In genomic region chr9:83885559-83886240, GRCh38 we compare ENCODE assay signal across 8 cellular contexts. TPM values are rescaled to one million over a fixed set of nuclear protein-coding genes. Genes with fewer than 3 reads are reported as not detected.
DNase-seq lines count a peak whose midpoint lies in the region; ATAC-seq and TF ChIP-seq lines count a peak whose summit lies in the region.
"Not testable (repeated sequence)": the region's sequence is repeated elsewhere in the genome, so short reads cannot be mapped to it uniquely, and the experiment has no call there.

No MANE protein-coding gene starts in this region.

- in situ Hi-C loops in ACHN (cut with HindIII; ENCODE audit: low pct_ligation_motif_present, low pct_unique_long_range_greater_than_20kb, low sequenced_read_pairs) = not testable (repeated sequence)
- in situ Hi-C loops in mammary epithelial cell (cut with MboI; ENCODE audit: low sequenced_read_pairs in 2 of 2) = loop anchor here in 1 of 2 donors (10.0 kb wide), 1 partner anchor 1959 kb away; no protein-coding TSS in a partner anchor

- CTCF ChIA-PET in mammary epithelial cell (lab: Charles Lee; ENCODE audit: low non-redundant PET) = not testable (repeated sequence)

- peaks cover 20% of the 10 kb centered on the region for H3K4me1 ChIP-seq in mammary epithelial cell (ENCODE audit: insufficient read depth, low read length)
- H3K4me1 ChIP-seq in right lobe of liver = not testable (repeated sequence)

- intact Hi-C loops in mammary epithelial cell (cut with micrococcal nuclease); right lobe of liver (cut with DNase I): not testable (repeated sequence)

- H4K20me1 ChIP-seq in mammary epithelial cell (ENCODE audit: insufficient read depth, low read length) = not testable (repeated sequence)

- not testable (repeated sequence) for H2AFZ ChIP-seq in mammary epithelial cell (ENCODE audit: low read depth, low read length)

- TF ChIP-seq POLR2A in right lobe of liver (IDR thresholded peaks at IDR 0.05) = not testable (repeated sequence)

- ATAC-seq in SK-N-SH treated with all-trans-retinoic acid at 6 μM for 48 hours (peak; percentile 77), right lobe of liver (peak in 3 of 4 donors; percentile 40 to 98 (median 66))

- dilution Hi-C loops in mammary epithelial cell (cut with HindIII; ENCODE audit: low sequenced_read_pairs) = not testable (repeated sequence)

- not testable (repeated sequence) for H3K9ac ChIP-seq in mammary epithelial cell (ENCODE audit: insufficient read depth, low read length)

- H3K27me3 ChIP-seq in MG63; mammary epithelial cell (ENCODE audit: insufficient read depth, low read length); right lobe of liver: not testable (repeated sequence)

- WGBS in mammary epithelial cell (ENCODE audit: low coverage, missing lambda C conversion rate) = 11% methylated on average over 3 of the region's 3 CpGs
- 38% methylated on average over 3 of the region's 3 CpGs for WGBS in right lobe of liver (ENCODE audit: insufficient coverage, low coverage, low lambda C conversion rate, missing lambda C conversion rate)

- peak overlapping the region; percentile 60 for H3K27ac ChIP-seq in mammary epithelial cell (ENCODE audit: insufficient read depth, low read depth, low read length)
- H3K27ac ChIP-seq in right lobe of liver = not testable (repeated sequence)

- not testable (repeated sequence) for H3K36me3 ChIP-seq in MG63; mammary epithelial cell (ENCODE audit: insufficient read depth, low read length); right lobe of liver

- not testable (repeated sequence) for H3K4me3 ChIP-seq in MG63; mammary epithelial cell (replicated peaks in 1 of 3; ENCODE audit: insufficient read depth in 1 of 3, low read depth in 2 of 3, low read length in 3 of 3); fibroblast of pulmonary artery (replicated peaks; ENCODE audit: low read depth, low read length); right lobe of liver; retinal pigment epithelial cell (ENCODE audit: low read length)

- DNase-seq in ACHN (peak; percentile 62), GM04503 (ENCODE audit: low read depth) (peak; percentile 66), MG63 (peak; percentile 90), mammary epithelial cell (peak; percentile 87), fibroblast of pulmonary artery (ENCODE audit: low read depth) (peak; percentile 89), right lobe of liver (peak in 1 of 3 donors; percentile 66), retinal pigment epithelial cell (ENCODE audit: low read depth) (peak; percentile 21)

- not testable (repeated sequence) for H3K4me2 ChIP-seq in mammary epithelial cell (ENCODE audit: insufficient read depth, low read depth, low read length)

- not testable (repeated sequence) for BruUV-seq in mammary epithelial cell (replicated peaks; lab: Mats Ljungman, UMichigan)

- not testable (repeated sequence) for H3K9me3 ChIP-seq in MG63; mammary epithelial cell (replicated peaks; ENCODE audit: insufficient read depth, low read length); right lobe of liver

- not testable (repeated sequence) for H3K79me2 ChIP-seq in mammary epithelial cell (ENCODE audit: insufficient read depth, low read length)

- TF ChIP-seq CTCF in mammary epithelial cell (conservative IDR thresholded peaks at IDR 0.05 in 1 of 2, IDR thresholded peaks at IDR 0.05 in 1 of 2; ENCODE audit: extremely low read depth in 1 of 2, insufficient read depth in 1 of 2, low read depth in 1 of 2, low read length in 2 of 2); fibroblast of pulmonary artery (IDR thresholded peaks at IDR 0.05; ENCODE audit: low read length, missing control alignments); right lobe of liver (IDR thresholded peaks at IDR 0.05); retinal pigment epithelial cell (conservative IDR thresholded peaks at IDR 0.05; ENCODE audit: low read depth, low read length): not testable (repeated sequence)

RNA-seq across cellular contexts. Expression of gene KIF27, which starts 35.5 kb away (rescaled TPM):
- 0.69 and 1.8 TPM in 2 replicates for total RNA-seq in MG63 (2014; rRNA removed; shearing (Covaris generic); ENCODE audit: low replicate concordance)
- total RNA-seq in mammary epithelial cell = 1 to 10 TPM; 4.2 to 5.1 TPM
- 0.68 TPM for polyA plus RNA-seq in mammary epithelial cell
- not detected for polyA minus RNA-seq in mammary epithelial cell
- 1 to 10 TPM; 1.1 to 2.8 (median 2.2) TPM for total RNA-seq in right lobe of liver
